In genomic region chr19:2867025-2867991, GRCh38 we compare ENCODE assay signal across 8 cellular contexts. TPM values are rescaled to one million over a fixed set of nuclear protein-coding genes. Genes with fewer than 3 reads are reported as not detected.
A peak's percentile ranks its signal among the peaks of the same experiment; 100 is the strongest.
DNase-seq lines count a peak whose midpoint lies in the region; ATAC-seq and TF ChIP-seq lines count a peak whose summit lies in the region.

Gene ZNF556 (plus strand): TSS chr19:2867335. CDS start chr19:2867422, 87 bp downstream.

- no peak for TF ChIP-seq CTCF in DND-41 (IDR thresholded peaks at IDR 0.05; ENCODE audit: borderline replicate concordance, extremely low read depth, low read length, poor library complexity, severe bottlenecking)
- TF ChIP-seq CTCF in lower leg skin (IDR thresholded peaks at IDR 0.05), result no peak

- no peaks in the 10 kb centered on the region for H3K36me3 ChIP-seq in DND-41 (ENCODE audit: insufficient read depth, low read length)

- DNase-seq in DND-41 (peak; percentile 32), M059J (ENCODE audit: low read depth) (peak; percentile 72), SHP77 treated with DMSO at 0.1 percent for 48 hours (lab: John Stamatoyannopoulos, UW) (peak; percentile 96), left kidney (ENCODE audit: low read depth, low spot score) (peak; percentile 48), NCI-H2107 treated with DMSO at 0.1 percent for 48 hours (lab: John Stamatoyannopoulos, UW; ENCODE audit: unreplicated experiment) (no peak), lower leg skin (ENCODE audit: low spot score in 2 of 2) (no peak)

- no peak within 1 kb of the TSS for H2AFZ ChIP-seq in DND-41 (ENCODE audit: low read depth, low read length)

- H3K9me3 ChIP-seq in DND-41 (ENCODE audit: insufficient read depth, low read length, severe bottlenecking), result no peaks in the 10 kb centered on the region

- H3K4me2 ChIP-seq in DND-41 (ENCODE audit: insufficient read depth, low read length), result 0 out of 2 replicates have a peak within 1 kb of the TSS, but pooled peaks have one; percentile 10

- H3K27me3 ChIP-seq in DND-41 (ENCODE audit: insufficient read depth, low read length, poor library complexity), result no peaks in the 10 kb centered on the region

- H3K4me1 ChIP-seq in DND-41 (ENCODE audit: insufficient read depth, low read length), result peaks cover 32% of the 10 kb centered on the region

- no peak within 1 kb of the TSS for H3K4me3 ChIP-seq in DND-41 (ENCODE audit: low read depth in 1 of 2, low read length in 2 of 2)
- no peak within 1 kb of the TSS for H3K4me3 ChIP-seq in lower leg skin (ENCODE audit: low read depth, poor library complexity, severe bottlenecking)

- ATAC-seq in DND-41 (ENCODE audit: insufficient read depth, low read depth) (peak; percentile 56), HG03520 (IDR thresholded peaks at IDR 0.05; ENCODE audit: unreplicated experiment) (no peak), GM19395 (IDR thresholded peaks at IDR 0.05; ENCODE audit: unreplicated experiment) (no peak)

- H3K79me2 ChIP-seq in DND-41 (ENCODE audit: insufficient read depth, low read length), result no peaks in the 10 kb centered on the region

- no peak for TF ChIP-seq POLR2A in lower leg skin (IDR thresholded peaks at IDR 0.05)

- intact Hi-C loops in lower leg skin (cut with DNase I; ENCODE audit: low total_unique reads), result no loop called here

- peak within 1 kb of the TSS; percentile 70 for H3K27ac ChIP-seq in DND-41 (ENCODE audit: low read length)

- WGBS in lower leg skin, 2 donors, result 79 to 83% methylated on average over 32 to 35 of the region's 36 CpGs

- H4K20me1 ChIP-seq in DND-41 (ENCODE audit: insufficient read depth, low read length), result no peaks in the 10 kb centered on the region

- H3K9ac ChIP-seq in DND-41 (ENCODE audit: low read depth, low read length), result peak within 1 kb of the TSS; percentile 35; the same call in 1 of the 2 replicates

RNA-seq across cellular contexts. Expression of gene ZNF556, which starts in this region (rescaled TPM):
- 0.52 TPM in 1 of 2 replicates, not detected in the other for total RNA-seq in M059J (2014; rRNA removed; shearing (Covaris generic))
- total RNA-seq in lower leg skin, result under 1 TPM in 1 of 4 donors, not detected in 3; 0.03 TPM

Comparison
In these comparisons a context has a peak if more than half of its experiments do, and no peak if none do; other contexts are left out.
1. Peak in DNase-seq in M059J; RNA of the gene not detected or under 1 TPM.
2. DNase-seq: peak in DND-41 (single experiment), SHP77 treated with DMSO at 0.1 percent for 48 hours (single experiment) and left kidney (single experiment); none in NCI-H2107 treated with DMSO at 0.1 percent for 48 hours (single experiment) and lower leg skin (0 of 2).